In genomic region chr13:112953591-112954487, GRCh38 we compare ENCODE assay signal across 1 cellular context.
TF ChIP-seq lines count a peak whose summit lies in the region.

No MANE protein-coding gene starts in this region.

TF ChIP-seq in HepG2, 621 proteins besides CTCF, POLR2A, EP300 and RAD21 (continues in another document):
- TF ChIP-seq RARA (CRISPR knock-in tag; IDR thresholded peaks at IDR 0.05) (peak; percentile 11; the same call in 1 of the 2 replicates), ZFP1 (CRISPR knock-in tag; IDR thresholded peaks at IDR 0.05) (no peak), FOXK1 (CRISPR knock-in tag; IDR thresholded peaks at IDR 0.05; ENCODE audit: borderline replicate concordance, low read depth) (peak; percentile 13; the same call in 1 of the 2 replicates), HOXA3 (CRISPR knock-in tag; IDR thresholded peaks at IDR 0.05) (no peak; the same call in 1 of the 2 replicates), GTF3A (CRISPR knock-in tag; conservative IDR thresholded peaks at IDR 0.05) (no peak), THYN1 (CRISPR knock-in tag; IDR thresholded peaks at IDR 0.05; ENCODE audit: borderline replicate concordance, low read depth) (no peak), CBX5 (CRISPR knock-in tag; IDR thresholded peaks at IDR 0.05; ENCODE audit: borderline replicate concordance) (0 out of 2 replicates have a peak, but pooled peaks have one; percentile 16), ZNF280D (CRISPR knock-in tag; IDR thresholded peaks at IDR 0.05) (0 out of 2 replicates have a peak, but pooled peaks have one; percentile 14), TP53 (CRISPR knock-in tag; conservative IDR thresholded peaks at IDR 0.05) (no peak), KAT7 (CRISPR knock-in tag; IDR thresholded peaks at IDR 0.05; ENCODE audit: borderline replicate concordance) (peak; percentile 60; the same call in 1 of the 2 replicates), RFXAP (CRISPR knock-in tag; IDR thresholded peaks at IDR 0.05; ENCODE audit: borderline replicate concordance) (no peak; the same call in 1 of the 2 replicates), IRX3 (CRISPR knock-in tag; IDR thresholded peaks at IDR 0.05; ENCODE audit: borderline replicate concordance, low read depth) (no peak), MXD1 (CRISPR knock-in tag; IDR thresholded peaks at IDR 0.05) (peak; percentile 47; the same call in 1 of the 2 replicates), PHF8 (CRISPR knock-in tag; IDR thresholded peaks at IDR 0.05) (0 out of 2 replicates have a peak, but pooled peaks have one; percentile 12), PITX1 (CRISPR knock-in tag; IDR thresholded peaks at IDR 0.05) (peak; percentile 22), ZNF34 (CRISPR knock-in tag; IDR thresholded peaks at IDR 0.05; ENCODE audit: borderline replicate concordance) (no peak), GATAD2A (CRISPR knock-in tag; IDR thresholded peaks at IDR 0.05) (peak; percentile 38; the same call in 1 of the 2 replicates), HIC2 (CRISPR knock-in tag; IDR thresholded peaks at IDR 0.05; ENCODE audit: low read depth) (0 out of 2 replicates have a peak, but pooled peaks have one; percentile 36), NFE2 (CRISPR knock-in tag; IDR thresholded peaks at IDR 0.05) (no peak), ATF6 (CRISPR knock-in tag; conservative IDR thresholded peaks at IDR 0.05) (no peak), ZSCAN30 (CRISPR knock-in tag; IDR thresholded peaks at IDR 0.05) (no peak), RBFOX2 (IDR thresholded peaks at IDR 0.05; ENCODE audit: low read depth, low read length) (0 out of 2 replicates have a peak, but pooled peaks have one; percentile 16), EHMT2 (IDR thresholded peaks at IDR 0.05; ENCODE audit: borderline replicate concordance, low read depth, low read length) (no peak), RXRA (CRISPR knock-in tag; IDR thresholded peaks at IDR 0.05) (peak; percentile 22; the same call in 1 of the 2 replicates), ZNF552 (CRISPR knock-in tag; IDR thresholded peaks at IDR 0.05; ENCODE audit: borderline replicate concordance) (0 out of 2 replicates have a peak, but pooled peaks have one; percentile 51), ZNF792 (CRISPR knock-in tag; IDR thresholded peaks at IDR 0.05) (0 out of 2 replicates have a peak, but pooled peaks have one; percentile 20), ZNF614 (CRISPR knock-in tag; IDR thresholded peaks at IDR 0.05; ENCODE audit: borderline replicate concordance) (0 out of 2 replicates have a peak, but pooled peaks have one; percentile 36), NONO (IDR thresholded peaks at IDR 0.05) (no peak), NONO (CRISPR knock-in tag; conservative IDR thresholded peaks at IDR 0.05) (no peak), ZNF329 (CRISPR knock-in tag; IDR thresholded peaks at IDR 0.05; ENCODE audit: low read depth) (no peak), HDAC2 (CRISPR knock-in tag; IDR thresholded peaks at IDR 0.05) (0 out of 2 replicates have a peak, but pooled peaks have one; percentile 57), ZNF33B (CRISPR knock-in tag; IDR thresholded peaks at IDR 0.05) (0 out of 2 replicates have a peak, but pooled peaks have one; percentile 37), GABPB1 (CRISPR knock-in tag; IDR thresholded peaks at IDR 0.05) (peak; percentile 17; the same call in 1 of the 2 replicates), ARHGAP35 (CRISPR knock-in tag; IDR thresholded peaks at IDR 0.05; ENCODE audit: borderline replicate concordance) (0 out of 2 replicates have a peak, but pooled peaks have one; percentile 69), TAF15 (IDR thresholded peaks at IDR 0.05; ENCODE audit: low read depth, low read length, poor library complexity, severe bottlenecking) (no peak), NR3C1 (CRISPR knock-in tag; IDR thresholded peaks at IDR 0.05) (no peak), ZXDC (CRISPR knock-in tag; IDR thresholded peaks at IDR 0.05) (0 out of 2 replicates have a peak, but pooled peaks have one; percentile 42), ZBTB34 (CRISPR knock-in tag; IDR thresholded peaks at IDR 0.05) (no peak), NR2F6 (IDR thresholded peaks at IDR 0.05) (no peak), NR2F6 (CRISPR knock-in tag; IDR thresholded peaks at IDR 0.05) (0 out of 2 replicates have a peak, but pooled peaks have one; percentile 14), ZNF501 (CRISPR knock-in tag; IDR thresholded peaks at IDR 0.05) (peak; percentile 23), ZNF251 (CRISPR knock-in tag; IDR thresholded peaks at IDR 0.05) (no peak; the same call in 1 of the 2 replicates), GZF1 (CRISPR knock-in tag; IDR thresholded peaks at IDR 0.05) (no peak), KDM6A (CRISPR knock-in tag; IDR thresholded peaks at IDR 0.05; ENCODE audit: low read depth) (no peak), ZNF639 (CRISPR knock-in tag; conservative IDR thresholded peaks at IDR 0.05) (no peak), KLF16 (CRISPR knock-in tag; IDR thresholded peaks at IDR 0.05) (0 out of 4 replicates have a peak, but pooled peaks of 1 of the 2 experiments have one; percentile 19), TEAD3 (CRISPR knock-in tag; optimal IDR thresholded peaks at IDR 0.05; ENCODE audit: borderline replicate concordance) (peak; percentile 69), SMARCC2 (IDR thresholded peaks at IDR 0.05) (no peak), UBTF (CRISPR knock-in tag; IDR thresholded peaks at IDR 0.05) (peak; percentile 55), ZFP36L1 (CRISPR knock-in tag; IDR thresholded peaks at IDR 0.05) (no peak), ZNF253 (CRISPR knock-in tag; IDR thresholded peaks at IDR 0.05; ENCODE audit: borderline replicate concordance) (no peak), FOXO4 (CRISPR knock-in tag; conservative IDR thresholded peaks at IDR 0.05) (no peak)
